Comparison of ENCODE assay signal across 8 cellular contexts in genomic region chr15:60399246-60399915, GRCh38. TPM values are rescaled to one million over a fixed set of nuclear protein-coding genes. Genes with fewer than 3 reads are reported as not detected.
DNase-seq lines count a peak whose midpoint lies in the region; ATAC-seq, FAIRE-seq and TF ChIP-seq lines count a peak whose summit lies in the region.

No MANE protein-coding gene starts in this region.

- ATAC-seq in esophagus mucosa (no peak), HG03460 (IDR thresholded peaks at IDR 0.05; ENCODE audit: unreplicated experiment) (no peak)

- H3K27ac ChIP-seq in Karpas-422 (ENCODE audit: low read length) = no peak overlapping the region

- no peaks in the 10 kb centered on the region for H3K27me3 Mint-ChIP-seq in dendritic cell treated with granulocyte-macrophage colony-stimulating factor and Interleukin-4, amounts not matched to agents 40 ng/mL and 50 ng/mL, for 4 days
- H3K27me3 Mint-ChIP-seq in nephron progenitor cell (ENCODE audit: low read depth, poor library complexity) = peaks cover 9% of the 10 kb centered on the region

- TF ChIP-seq CTCF in AG10803 (conservative IDR thresholded peaks at IDR 0.05; ENCODE audit: low read length) (no peak), nephron progenitor cell (IDR thresholded peaks at IDR 0.05) (no peak)

- peak overlapping the region; percentile 96 for H3K27ac Mint-ChIP-seq in dendritic cell treated with granulocyte-macrophage colony-stimulating factor and Interleukin-4, amounts not matched to agents 40 ng/mL and 50 ng/mL, for 4 days
- peak overlapping the region; percentile 43 for H3K27ac Mint-ChIP-seq in nephron progenitor cell

- H3K36me3 ChIP-seq in Karpas-422 (ENCODE audit: insufficient read depth, low read length) = no peaks in the 10 kb centered on the region

- no peaks in the 10 kb centered on the region for H3K9me2 ChIP-seq in Karpas-422 (replicated peaks; ENCODE audit: insufficient read depth, low read length)

- no peak overlapping the region for H3K4me2 ChIP-seq in Karpas-422 (ENCODE audit: low read depth, low read length, poor library complexity, severe bottlenecking)

- peaks cover 26% of the 10 kb centered on the region for H3K4me1 Mint-ChIP-seq in dendritic cell treated with granulocyte-macrophage colony-stimulating factor and Interleukin-4, amounts not matched to agents 40 ng/mL and 50 ng/mL, for 4 days (ENCODE audit: low read depth)
- peaks cover 58% of the 10 kb centered on the region for H3K4me1 Mint-ChIP-seq in nephron progenitor cell

- no peaks in the 10 kb centered on the region for H4K20me1 ChIP-seq in Karpas-422 (ENCODE audit: insufficient read depth, low read depth, low read length)

- H3K4me3 ChIP-seq in AG10803 (ENCODE audit: low read length) (peak overlapping the region; percentile 60), Karpas-422 (ENCODE audit: low read length) (no peak overlapping the region)

- H3K4me3 Mint-ChIP-seq in dendritic cell treated with granulocyte-macrophage colony-stimulating factor and Interleukin-4, amounts not matched to agents 40 ng/mL and 50 ng/mL, for 4 days = peak overlapping the region; percentile 95
- peak overlapping the region; percentile 78 for H3K4me3 Mint-ChIP-seq in nephron progenitor cell

- no peak for FAIRE-seq in RCC 7860 (lab: Jason Lieb, UNC)

- intact Hi-C loops in dendritic cell treated with granulocyte-macrophage colony-stimulating factor and Interleukin-4, amounts not matched to agents 40 ng/mL and 50 ng/mL, for 4 days (cut with micrococcal nuclease) = loop anchor here (5.0 kb wide), 1 partner anchor 37 kb away; no protein-coding TSS in a partner anchor

- no peak overlapping the region for H3K9ac ChIP-seq in Karpas-422 (ENCODE audit: low read length)

- DNase-seq in AG10803 (ENCODE audit: low read depth) (no peak), Karpas-422 (peak; percentile 36), nephron progenitor cell (no peak), SK-N-DZ (ENCODE audit: low spot score) (no peak), RCC 7860 (ENCODE audit: low spot score) (no peak)

- H3K79me2 ChIP-seq in Karpas-422 (ENCODE audit: low read length) = no peaks in the 10 kb centered on the region

- no peak overlapping the region for H2AFZ ChIP-seq in Karpas-422 (ENCODE audit: low read length)

- H3K4me1 ChIP-seq in Karpas-422 (ENCODE audit: low read length) = peaks cover 18% of the 10 kb centered on the region

- H3K9me3 Mint-ChIP-seq in dendritic cell treated with granulocyte-macrophage colony-stimulating factor and Interleukin-4, amounts not matched to agents 40 ng/mL and 50 ng/mL, for 4 days = no peaks in the 10 kb centered on the region
- H3K9me3 Mint-ChIP-seq in nephron progenitor cell = no peaks in the 10 kb centered on the region

- no peaks in the 10 kb centered on the region for H3K9me3 ChIP-seq in Karpas-422 (ENCODE audit: low read length)

- H3K27me3 ChIP-seq in Karpas-422 (ENCODE audit: low read length) = no peaks in the 10 kb centered on the region

- peaks cover 35% of the 10 kb centered on the region for H3K36me3 Mint-ChIP-seq in dendritic cell treated with granulocyte-macrophage colony-stimulating factor and Interleukin-4, amounts not matched to agents 40 ng/mL and 50 ng/mL, for 4 days (ENCODE audit: low read depth)
- no peaks in the 10 kb centered on the region for H3K36me3 Mint-ChIP-seq in nephron progenitor cell (ENCODE audit: low read depth)

RNA-seq across cellular contexts. Expression of gene ANXA2, which starts 1.6 kb away (rescaled TPM):
- 5.5 and 6.7 TPM in 2 replicates for total RNA-seq in Karpas-422 (2014; rRNA removed; shearing (Covaris generic); ENCODE audit: low replicate concordance)
- total RNA-seq in esophagus mucosa = 2,122 TPM
- 41.3 and 47.6 TPM in 2 replicates for polyA plus RNA-seq in SK-N-DZ (2014; cell fraction: cytosol; rRNA removed)
- 24.6 and 24.8 TPM in 2 replicates for polyA plus RNA-seq in SK-N-DZ (2014; cell fraction: nucleus; rRNA removed)

Comparison
In these comparisons a context has a peak if more than half of its experiments do, and no peak if none do; other contexts are left out.
1. RNA of gene ANXA2, which starts 1.6 kb away (total RNA-seq): 2,122 TPM in esophagus mucosa (single experiment); 5.5 to 6.7 TPM in Karpas-422; every median in the first group is over 100 times any median in the second.